In genomic region chrX:113429011-113429410, GRCh38 we compare ENCODE assay signal across 19 cellular contexts.
"Had no signal": no experiment of that assay in that cellular context is flagged by ENCODE, and none has a peak within 500 bp of the region (broad histone marks: within the 10 kb centered on the region; RNA-seq: fewer than 3 reads in every experiment).

No MANE protein-coding gene starts in this region.

- DNase-seq: dermis blood vessel endothelial cell; dorsolateral prefrontal cortex; effector CD4-positive, alpha-beta T cell; effector memory CD4-positive, alpha-beta T cell; foreskin fibroblast; foreskin melanocyte; gastrocnemius medialis; glutamatergic neuron; head of caudate nucleus; heart right ventricle; hippocampal formation; left cardiac atrium; left lung; left ventricle myocardium superior; lower lobe of right lung; mesenchymal stem cell; midbrain had no signal

- H3K36me3 ChIP-seq: esophagus muscularis mucosa, gastrocnemius medialis, heart right ventricle, left lung, lower lobe of right lung had no signal

- H3K27me3 ChIP-seq: esophagus muscularis mucosa, heart right ventricle, left lung had no signal

- H3K27ac ChIP-seq: coronary artery, dorsolateral prefrontal cortex, esophagus muscularis mucosa, gastrocnemius medialis, heart right ventricle, left lung, lower lobe of right lung had no signal

- H3K9me3 ChIP-seq: esophagus muscularis mucosa, gastrocnemius medialis, left lung, lower lobe of right lung had no signal

- H3K4me1 ChIP-seq: esophagus muscularis mucosa, gastrocnemius medialis, heart right ventricle, left lung, lower lobe of right lung had no signal

- H3K4me3 ChIP-seq: coronary artery, dorsolateral prefrontal cortex, esophagus muscularis mucosa, gastrocnemius medialis, left lung, lower lobe of right lung had no signal
